Comparison of ENCODE assay signal across 27 cellular contexts in genomic region chr13:93338906-93339305, GRCh38.
"Had no signal": no experiment of that assay in that cellular context is flagged by ENCODE, and none has a peak within 500 bp of the region (broad histone marks: within the 10 kb centered on the region; RNA-seq: fewer than 3 reads in every experiment).

No MANE protein-coding gene starts in this region.

- H3K27ac Mint-ChIP-seq: activated CD4-positive, alpha-beta memory T cell treated with anti-CD3 and anti-CD28 coated beads, Interleukin-2, amount 10 ng/mL, durations not matched to agents 7 days and 5 days; activated CD4-positive, alpha-beta T cell treated with anti-CD3 and anti-CD28 coated beads, Interleukin-2, amount 10 ng/mL, durations not matched to agents 24 days and 14 days; activated naive CD4-positive, alpha-beta T cell treated with anti-CD3 and anti-CD28 coated beads, Interleukin-2, amount 50 U/mL, for 24 hours; activated naive CD8-positive, alpha-beta T cell treated with anti-CD3 and anti-CD28 coated beads, Interleukin-2, amount 50 U/mL, for 24 hours; activated T-cell treated with anti-CD3 and anti-CD28 coated beads, Interleukin-2, amount 50 U/mL, for 24 hours; activated T-helper 17 cell treated with anti-CD3 and anti-CD28 coated beads, Interleukin-2, amount 50 U/mL, for 72 hours; brain; effector memory CD8-positive, alpha-beta T cell; nephron; stimulated activated memory B cell treated with anti-CD40 and anti-IgM and Interleukin-4, amounts not matched to agents 10 μg/mL and 1 μg/mL and 100 μg/mL, for 72 hours had no signal

- H3K4me3 Mint-ChIP-seq: activated CD4-positive, alpha-beta memory T cell treated with anti-CD3 and anti-CD28 coated beads, Interleukin-2, amount 10 ng/mL, durations not matched to agents 7 days and 5 days; activated CD4-positive, alpha-beta T cell treated with anti-CD3 and anti-CD28 coated beads, Interleukin-2, amount 10 ng/mL, durations not matched to agents 24 days and 14 days; activated naive CD4-positive, alpha-beta T cell treated with anti-CD3 and anti-CD28 coated beads, Interleukin-2, amount 50 U/mL, for 24 hours; activated naive CD8-positive, alpha-beta T cell treated with anti-CD3 and anti-CD28 coated beads, Interleukin-2, amount 50 U/mL, for 24 hours; activated T-cell treated with anti-CD3 and anti-CD28 coated beads, Interleukin-2, amount 50 U/mL, for 24 hours; activated T-helper 17 cell treated with anti-CD3 and anti-CD28 coated beads, Interleukin-2, amount 50 U/mL, for 72 hours; brain; effector memory CD8-positive, alpha-beta T cell; nephron; stimulated activated memory B cell treated with anti-CD40 and anti-IgM and Interleukin-4, amounts not matched to agents 10 μg/mL and 1 μg/mL and 100 μg/mL, for 72 hours had no signal

- H3K36me3 Mint-ChIP-seq: activated naive CD4-positive, alpha-beta T cell treated with anti-CD3 and anti-CD28 coated beads, Interleukin-2, amount 50 U/mL, for 24 hours; stimulated activated memory B cell treated with anti-CD40 and anti-IgM and Interleukin-4, amounts not matched to agents 10 μg/mL and 1 μg/mL and 100 μg/mL, for 72 hours had no signal

- H3K27me3 Mint-ChIP-seq: activated CD4-positive, alpha-beta memory T cell treated with anti-CD3 and anti-CD28 coated beads, Interleukin-2, amount 10 ng/mL, durations not matched to agents 7 days and 5 days; activated CD4-positive, alpha-beta T cell treated with anti-CD3 and anti-CD28 coated beads, Interleukin-2, amount 10 ng/mL, durations not matched to agents 24 days and 14 days; activated naive CD4-positive, alpha-beta T cell treated with anti-CD3 and anti-CD28 coated beads, Interleukin-2, amount 50 U/mL, for 24 hours; activated naive CD8-positive, alpha-beta T cell treated with anti-CD3 and anti-CD28 coated beads, Interleukin-2, amount 50 U/mL, for 24 hours; activated T-cell treated with anti-CD3 and anti-CD28 coated beads, Interleukin-2, amount 50 U/mL, for 24 hours; activated T-helper 17 cell treated with anti-CD3 and anti-CD28 coated beads, Interleukin-2, amount 50 U/mL, for 72 hours; brain; effector memory CD8-positive, alpha-beta T cell; stimulated activated memory B cell treated with anti-CD40 and anti-IgM and Interleukin-4, amounts not matched to agents 10 μg/mL and 1 μg/mL and 100 μg/mL, for 72 hours had no signal

- DNase-seq: activated CD4-positive, alpha-beta memory T cell treated with anti-CD3 and anti-CD28 coated beads, Interleukin-2, amount 10 ng/mL, durations not matched to agents 7 days and 5 days; activated CD4-positive, alpha-beta T cell treated with anti-CD3 and anti-CD28 coated beads, Interleukin-2, amount 10 ng/mL, durations not matched to agents 24 days and 14 days; activated CD8-positive, alpha-beta memory T cell treated with anti-CD3 and anti-CD28 coated beads, Interleukin-2, amount 50 U/mL, for 48 hours; activated gamma-delta T cell treated with Interleukin-2 at 50 U/mL for 16 hours; activated naive CD8-positive, alpha-beta T cell treated with anti-CD3 and anti-CD28 coated beads, Interleukin-2, amount 50 U/mL, for 24 hours; activated T-cell treated with anti-CD3 and anti-CD28 coated beads, Interleukin-2, amount 50 U/mL, for 24 hours; cortex of kidney; effector memory CD8-positive, alpha-beta T cell; heart right ventricle; kidney glomerular epithelial cell; left ventricle myocardium inferior; posterior cingulate gyrus; sigmoid colon; stimulated activated CD4-positive, alpha-beta T cell treated with anti-CD3 and anti-CD28 coated beads, Interleukin-1b, Interleukin-23, amount 100 ng/mL, for 48 hours; stimulated activated CD4-positive, alpha-beta T cell treated with anti-CD3 and anti-CD28 coated beads, Interleukin-4, amount 100 ng/mL, for 4 hours; stimulated activated CD8-positive, alpha-beta memory T cell treated with anti-CD3 and anti-CD28 coated beads, Interleukin-4, amount 100 ng/mL, for 48 hours; stomach; thyroid gland; upper lobe of right lung; WERI-Rb-1 had no signal

- H3K9me3 Mint-ChIP-seq: activated naive CD4-positive, alpha-beta T cell treated with anti-CD3 and anti-CD28 coated beads, Interleukin-2, amount 50 U/mL, for 24 hours had no signal

- H3K4me1 Mint-ChIP-seq: activated CD4-positive, alpha-beta memory T cell treated with anti-CD3 and anti-CD28 coated beads, Interleukin-2, amount 10 ng/mL, durations not matched to agents 7 days and 5 days; activated CD4-positive, alpha-beta T cell treated with anti-CD3 and anti-CD28 coated beads, Interleukin-2, amount 10 ng/mL, durations not matched to agents 24 days and 14 days; activated naive CD4-positive, alpha-beta T cell treated with anti-CD3 and anti-CD28 coated beads, Interleukin-2, amount 50 U/mL, for 24 hours; activated naive CD8-positive, alpha-beta T cell treated with anti-CD3 and anti-CD28 coated beads, Interleukin-2, amount 50 U/mL, for 24 hours; activated T-helper 17 cell treated with anti-CD3 and anti-CD28 coated beads, Interleukin-2, amount 50 U/mL, for 72 hours; nephron; stimulated activated memory B cell treated with anti-CD40 and anti-IgM and Interleukin-4, amounts not matched to agents 10 μg/mL and 1 μg/mL and 100 μg/mL, for 72 hours had no signal

- H3K4me3 ChIP-seq: heart right ventricle, left ventricle myocardium inferior, lung, sigmoid colon, smooth muscle cell, stomach, thyroid gland, upper lobe of right lung had no signal
